In the genomic region with DNA sequence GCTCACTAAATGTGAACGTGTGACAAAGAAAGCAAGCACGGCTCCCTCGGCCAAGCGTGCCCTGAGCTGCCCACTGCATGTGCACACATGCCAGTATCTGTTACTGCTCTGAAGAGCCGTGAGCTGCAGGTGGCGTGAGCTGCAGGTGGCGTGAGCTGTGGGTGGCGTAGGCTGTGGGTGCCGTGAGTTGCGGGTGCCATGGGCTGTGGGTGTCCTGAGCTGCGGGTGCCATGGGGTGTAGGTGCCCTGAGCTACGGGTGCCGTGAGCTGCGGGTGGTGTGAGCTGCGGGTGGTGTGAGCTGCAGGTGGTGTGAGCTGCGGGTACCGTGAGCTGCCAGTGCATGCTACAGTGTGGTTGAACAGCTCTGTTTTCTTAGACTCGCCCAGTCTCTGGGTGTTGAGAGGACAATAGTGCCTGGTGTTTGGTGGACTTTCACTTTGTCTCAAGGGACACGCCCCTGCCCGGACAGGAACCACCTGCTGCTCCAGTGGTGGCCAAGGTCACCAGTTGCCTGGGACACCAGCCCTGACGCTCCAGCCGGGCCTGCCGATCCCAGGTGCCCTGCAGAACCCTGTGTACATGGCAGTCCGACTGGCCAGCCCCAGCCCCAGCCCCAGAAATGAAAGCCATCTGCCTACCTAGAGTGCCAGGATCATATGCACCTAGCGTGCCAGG, we compare ENCODE assay signal across 13 cellular contexts. TPM values are rescaled to one million over a fixed set of nuclear protein-coding genes. Genes with fewer than 3 reads are reported as not detected.
DNase-seq lines count a peak whose midpoint lies in the region; ATAC-seq and TF ChIP-seq lines count a peak whose summit lies in the region.
"Had no signal": no experiment of that assay in that cellular context is flagged by ENCODE, and none has a peak within 500 bp of the region (broad histone marks: within the 10 kb centered on the region; RNA-seq: fewer than 3 reads in every experiment).

No MANE protein-coding gene starts in this region.

- DNase-seq in GM06990 (ENCODE audit: extremely low read depth, insufficient read length) (no peak), NCI-H345 (lab: John Stamatoyannopoulos, UW) (peak; percentile 69), cerebellar cortex (ENCODE audit: low spot score) (peak; percentile 81), myocyte (ENCODE audit: low read depth) (peak; percentile 27), SK-N-DZ (ENCODE audit: low spot score) (no peak), OCI-M1 (lab: John Stamatoyannopoulos, UW) (no peak)
- no peak for DNase-seq in stimulated activated CD8-positive, alpha-beta memory T cell treated with anti-CD3 and anti-CD28 coated beads, Interleukin-4, amount 100 ng/mL, for 48 hours
- DNase-seq: foreskin fibroblast, NCI-H1436 had no signal

- TF ChIP-seq CTCF in GM06990 (IDR thresholded peaks at IDR 0.05; ENCODE audit: insufficient read depth, low read length, poor library complexity, severe bottlenecking) = no peak

- H3K27me3 ChIP-seq in GM06990 (replicated peaks; ENCODE audit: control insufficient read depth, insufficient read depth, low read length) = no peaks in the 10 kb centered on the region; the same call in 1 of the 2 replicates

- ATAC-seq in GM19395 (IDR thresholded peaks at IDR 0.05; ENCODE audit: unreplicated experiment) = no peak
- ATAC-seq: CD8-positive, alpha-beta T cell had no signal

- no peaks in the 10 kb centered on the region for H3K36me3 ChIP-seq in GM06990 (ENCODE audit: control insufficient read depth, insufficient read depth, low read length)

- H3K4me3 ChIP-seq in GM06990 (replicated peaks; ENCODE audit: low read depth, low read length) = peak overlapping the region; percentile 44

RNA-seq across cellular contexts. Expression of a gene that starts 6.7 kb away (rescaled TPM):
- total RNA-seq in myocyte = 0.05 TPM in 1 of 2 replicates, not detected in the other
- polyA plus RNA-seq in myocyte (2012) = not detected
- 0.06 TPM in 1 of 2 replicates, not detected in the other for polyA plus RNA-seq in SK-N-DZ (2014; cell fraction: cytosol; rRNA removed)
- 0.09 and 0.35 TPM in 2 replicates for polyA plus RNA-seq in SK-N-DZ (2014; cell fraction: nucleus; rRNA removed)
- total RNA-seq: left cardiac atrium, pulmonary artery endothelial cell had no signal

RNA-seq across cellular contexts. Expression of a gene that starts 30.2 kb away (rescaled TPM):
- 22.3 and 28.3 TPM in 2 replicates for total RNA-seq in myocyte
- polyA plus RNA-seq in myocyte (2012) = 25.1 TPM
- polyA plus RNA-seq in SK-N-DZ (2014; cell fraction: cytosol; rRNA removed) = 32.3 and 50.0 TPM in 2 replicates
- polyA plus RNA-seq in SK-N-DZ (2014; cell fraction: nucleus; rRNA removed) = 93.4 and 93.5 TPM in 2 replicates

RNA-seq across cellular contexts. Expression of a gene that starts 51.5 kb away (rescaled TPM):
- 18.2 and 20.7 TPM in 2 replicates for total RNA-seq in myocyte
- 15.7 TPM for polyA plus RNA-seq in myocyte (2012)
- 28.3 and 34.3 TPM in 2 replicates for polyA plus RNA-seq in SK-N-DZ (2014; cell fraction: cytosol; rRNA removed)
- polyA plus RNA-seq in SK-N-DZ (2014; cell fraction: nucleus; rRNA removed) = 67.5 and 68.8 TPM in 2 replicates

Comparison
In these comparisons a context has a peak if more than half of its experiments do, and no peak if none do; other contexts are left out.
1. DNase-seq: peak in NCI-H345 (single experiment), cerebellar cortex (single experiment) and myocyte (single experiment); none in GM06990 (single experiment), SK-N-DZ (single experiment), OCI-M1 (single experiment) and stimulated activated CD8-positive, alpha-beta memory T cell treated with anti-CD3 and anti-CD28 coated beads, Interleukin-4, amount 100 ng/mL, for 48 hours (single experiment).